23 cellular contexts compared by ENCODE assay signal in genomic region chr5:59458321-59458720, GRCh38.
"Had no signal": no experiment of that assay in that cellular context is flagged by ENCODE, and none has a peak within 500 bp of the region (broad histone marks: within the 10 kb centered on the region; RNA-seq: fewer than 3 reads in every experiment).

No MANE protein-coding gene starts in this region.

- DNase-seq: KBM-7, MV-4-11, NCI-H1048, NCI-H1105, NCI-H1417, NCI-H1436 treated with DMSO at 0.1 percent for 48 hours, NCI-H1694, NCI-H187 treated with DMSO at 0.1 percent for 48 hours, NCI-H2029 treated with DMSO at 0.1 percent for 48 hours, NCI-H2107, NCI-H2227 treated with DMSO at 0.1 percent for 48 hours, NCI-H524, NCI-H526 treated with DMSO at 0.1 percent for 48 hours, NCI-H748 treated with DMSO at 0.1 percent for 48 hours, Right ventricle myocardium superior, RPMI8226, SIG-M5, SW 1271 had no signal

- H3K27ac ChIP-seq: HL-60, SJSA1, SK-N-MC had no signal

- H3K4me1 ChIP-seq: SJSA1 had no signal

- H3K27me3 ChIP-seq: SJSA1 had no signal

- H3K9me3 ChIP-seq: SJSA1 had no signal

- H3K36me3 ChIP-seq: SJSA1 had no signal

- FAIRE-seq: HTR-8/SVneo, RCC 7860 had no signal

- H3K4me3 ChIP-seq: SJSA1, SK-N-MC had no signal
